In the genomic region with DNA sequence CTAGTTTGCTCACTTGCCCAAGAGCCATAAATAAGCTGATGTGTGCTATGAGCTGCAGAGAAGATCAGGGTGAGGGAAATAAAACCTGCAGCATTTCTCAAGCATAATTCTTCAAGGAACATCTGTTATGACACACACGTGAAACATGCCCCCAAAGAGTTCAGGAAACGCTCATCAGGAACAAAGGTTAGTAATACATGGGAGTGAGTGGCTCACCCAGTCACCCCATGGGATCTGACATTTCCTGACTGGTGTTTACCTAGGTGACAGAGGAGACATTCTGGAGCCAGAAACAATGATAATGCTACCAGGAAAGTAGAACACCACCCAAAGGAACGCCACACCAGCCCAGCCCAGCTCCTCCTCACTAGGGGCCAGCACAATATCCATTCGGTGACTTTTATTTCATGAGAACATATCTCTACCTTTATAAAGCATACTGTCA, we compare ENCODE assay signal across 1 cellular context.
TF ChIP-seq lines count a peak whose summit lies in the region.

No MANE protein-coding gene starts in this region.

TF ChIP-seq in HepG2, 621 proteins besides CTCF, POLR2A, EP300 and RAD21 (continued from another document and continues in another):
- no peak for TF ChIP-seq PHF21A (CRISPR knock-in tag; IDR thresholded peaks at IDR 0.05)
- TF ChIP-seq ZNF644 (CRISPR knock-in tag; IDR thresholded peaks at IDR 0.05; ENCODE audit: low read depth): peak; percentile 94
- TF ChIP-seq KAT8 (CRISPR knock-in tag; IDR thresholded peaks at IDR 0.05): peak; percentile 62; the same call in 1 of the 2 replicates
- no peak for TF ChIP-seq ZBTB42 (CRISPR knock-in tag; IDR thresholded peaks at IDR 0.05)
- no peak for TF ChIP-seq ZNF143 (CRISPR knock-in tag; IDR thresholded peaks at IDR 0.05)
- no peak for TF ChIP-seq ZFP36 (IDR thresholded peaks at IDR 0.05; ENCODE audit: borderline replicate concordance, low read depth, low read length, partially characterized antibody)
- no peak for TF ChIP-seq ZBTB7A (CRISPR knock-in tag; IDR thresholded peaks at IDR 0.05)
- no peak for TF ChIP-seq SAFB2 (CRISPR knock-in tag; IDR thresholded peaks at IDR 0.05; ENCODE audit: borderline replicate concordance, low read depth)
- TF ChIP-seq EZH2 (conservative IDR thresholded peaks at IDR 0.05; ENCODE audit: low read depth, low read length): no peak
- no peak for TF ChIP-seq JUND (CRISPR knock-in tag; IDR thresholded peaks at IDR 0.05)
- TF ChIP-seq ZNF883 (CRISPR knock-in tag; IDR thresholded peaks at IDR 0.05; ENCODE audit: not compliant biosample characterization): no peak
- TF ChIP-seq, protein P1, sequence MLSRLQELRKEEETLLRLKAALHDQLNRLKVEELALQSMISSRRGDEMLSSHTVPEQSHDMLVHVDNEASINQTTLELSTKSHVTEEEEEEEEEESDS (CRISPR knock-in tag; IDR thresholded peaks at IDR 0.05; ENCODE audit: borderline replicate concordance): 0 out of 2 replicates have a peak, but pooled peaks have one; percentile 35
- no peak for TF ChIP-seq ZNF674 (CRISPR knock-in tag; IDR thresholded peaks at IDR 0.05; ENCODE audit: low read depth)
- peak; percentile 29; the same call in 1 of the 2 replicates for TF ChIP-seq GABPB1 (CRISPR knock-in tag; IDR thresholded peaks at IDR 0.05)
- TF ChIP-seq AGO2 (optimal IDR thresholded peaks at IDR 0.05; ENCODE audit: low read depth, low read length): no peak
- peak; percentile 44 for TF ChIP-seq CEBPG (CRISPR knock-in tag; IDR thresholded peaks at IDR 0.05)
- no peak for TF ChIP-seq ZBTB8A (CRISPR knock-in tag; IDR thresholded peaks at IDR 0.05; ENCODE audit: borderline replicate concordance, low read depth)
- TF ChIP-seq, protein P2, sequence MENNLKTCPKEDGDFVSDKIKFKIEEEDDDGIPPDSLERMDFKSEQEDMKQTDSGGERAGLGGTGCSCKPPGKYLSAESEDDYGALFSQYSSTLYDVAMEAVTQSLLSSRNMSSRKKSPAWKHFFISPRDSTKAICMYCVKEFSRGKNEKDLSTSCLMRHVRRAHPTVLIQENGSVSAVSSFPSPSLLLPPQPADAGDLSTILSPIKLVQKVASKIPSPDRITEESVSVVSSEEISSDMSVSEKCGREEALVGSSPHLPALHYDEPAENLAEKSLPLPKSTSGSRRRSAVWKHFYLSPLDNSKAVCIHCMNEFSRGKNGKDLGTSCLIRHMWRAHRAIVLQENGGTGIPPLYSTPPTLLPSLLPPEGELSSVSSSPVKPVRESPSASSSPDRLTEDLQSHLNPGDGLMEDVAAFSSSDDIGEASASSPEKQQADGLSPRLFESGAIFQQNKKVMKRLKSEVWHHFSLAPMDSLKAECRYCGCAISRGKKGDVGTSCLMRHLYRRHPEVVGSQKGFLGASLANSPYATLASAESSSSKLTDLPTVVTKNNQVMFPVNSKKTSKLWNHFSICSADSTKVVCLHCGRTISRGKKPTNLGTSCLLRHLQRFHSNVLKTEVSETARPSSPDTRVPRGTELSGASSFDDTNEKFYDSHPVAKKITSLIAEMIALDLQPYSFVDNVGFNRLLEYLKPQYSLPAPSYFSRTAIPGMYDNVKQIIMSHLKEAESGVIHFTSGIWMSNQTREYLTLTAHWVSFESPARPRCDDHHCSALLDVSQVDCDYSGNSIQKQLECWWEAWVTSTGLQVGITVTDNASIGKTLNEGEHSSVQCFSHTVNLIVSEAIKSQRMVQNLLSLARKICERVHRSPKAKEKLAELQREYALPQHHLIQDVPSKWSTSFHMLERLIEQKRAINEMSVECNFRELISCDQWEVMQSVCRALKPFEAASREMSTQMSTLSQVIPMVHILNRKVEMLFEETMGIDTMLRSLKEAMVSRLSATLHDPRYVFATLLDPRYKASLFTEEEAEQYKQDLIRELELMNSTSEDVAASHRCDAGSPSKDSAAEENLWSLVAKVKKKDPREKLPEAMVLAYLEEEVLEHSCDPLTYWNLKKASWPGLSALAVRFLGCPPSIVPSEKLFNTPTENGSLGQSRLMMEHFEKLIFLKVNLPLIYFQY (CRISPR knock-in tag; IDR thresholded peaks at IDR 0.05; ENCODE audit: borderline replicate concordance): no peak
- TF ChIP-seq ETV5 (CRISPR knock-in tag; IDR thresholded peaks at IDR 0.05; ENCODE audit: borderline replicate concordance): peak; percentile 93
- no peak for TF ChIP-seq ZNF703 (CRISPR knock-in tag; IDR thresholded peaks at IDR 0.05; ENCODE audit: borderline replicate concordance)
- peak; percentile 87; the same call in 1 of the 2 replicates for TF ChIP-seq ZBTB26 (CRISPR knock-in tag; IDR thresholded peaks at IDR 0.05; ENCODE audit: borderline replicate concordance)
- 0 out of 2 replicates have a peak, but pooled peaks have one; percentile 32 for TF ChIP-seq RERE (CRISPR knock-in tag; IDR thresholded peaks at IDR 0.05; ENCODE audit: low read depth)
- TF ChIP-seq, protein P3, sequence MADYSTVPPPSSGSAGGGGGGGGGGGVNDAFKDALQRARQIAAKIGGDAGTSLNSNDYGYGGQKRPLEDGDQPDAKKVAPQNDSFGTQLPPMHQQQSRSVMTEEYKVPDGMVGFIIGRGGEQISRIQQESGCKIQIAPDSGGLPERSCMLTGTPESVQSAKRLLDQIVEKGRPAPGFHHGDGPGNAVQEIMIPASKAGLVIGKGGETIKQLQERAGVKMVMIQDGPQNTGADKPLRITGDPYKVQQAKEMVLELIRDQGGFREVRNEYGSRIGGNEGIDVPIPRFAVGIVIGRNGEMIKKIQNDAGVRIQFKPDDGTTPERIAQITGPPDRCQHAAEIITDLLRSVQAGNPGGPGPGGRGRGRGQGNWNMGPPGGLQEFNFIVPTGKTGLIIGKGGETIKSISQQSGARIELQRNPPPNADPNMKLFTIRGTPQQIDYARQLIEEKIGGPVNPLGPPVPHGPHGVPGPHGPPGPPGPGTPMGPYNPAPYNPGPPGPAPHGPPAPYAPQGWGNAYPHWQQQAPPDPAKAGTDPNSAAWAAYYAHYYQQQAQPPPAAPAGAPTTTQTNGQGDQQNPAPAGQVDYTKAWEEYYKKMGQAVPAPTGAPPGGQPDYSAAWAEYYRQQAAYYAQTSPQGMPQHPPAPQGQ (CRISPR knock-in tag; IDR thresholded peaks at IDR 0.05; ENCODE audit: borderline replicate concordance): no peak
- peak; percentile 88 for TF ChIP-seq HOMEZ (CRISPR knock-in tag; IDR thresholded peaks at IDR 0.05; ENCODE audit: low read depth)
- TF ChIP-seq BCL6 (CRISPR knock-in tag; IDR thresholded peaks at IDR 0.05): peak; percentile 79
- peak; percentile 77 for TF ChIP-seq TARDBP (CRISPR knock-in tag; IDR thresholded peaks at IDR 0.05)
- TF ChIP-seq TMF1 (CRISPR knock-in tag; IDR thresholded peaks at IDR 0.05; ENCODE audit: low read depth): no peak
- 0 out of 4 replicates have a peak, but pooled peaks of 1 of the 2 experiments have one; percentile 41 for TF ChIP-seq NR2F1 (CRISPR knock-in tag; IDR thresholded peaks at IDR 0.05)
- TF ChIP-seq ZNF17 (CRISPR knock-in tag; IDR thresholded peaks at IDR 0.05): no peak
- TF ChIP-seq SP5 (CRISPR knock-in tag; IDR thresholded peaks at IDR 0.05; ENCODE audit: borderline replicate concordance, low read depth): peak; percentile 29; the same call in 1 of the 2 replicates
- TF ChIP-seq, protein P4, sequence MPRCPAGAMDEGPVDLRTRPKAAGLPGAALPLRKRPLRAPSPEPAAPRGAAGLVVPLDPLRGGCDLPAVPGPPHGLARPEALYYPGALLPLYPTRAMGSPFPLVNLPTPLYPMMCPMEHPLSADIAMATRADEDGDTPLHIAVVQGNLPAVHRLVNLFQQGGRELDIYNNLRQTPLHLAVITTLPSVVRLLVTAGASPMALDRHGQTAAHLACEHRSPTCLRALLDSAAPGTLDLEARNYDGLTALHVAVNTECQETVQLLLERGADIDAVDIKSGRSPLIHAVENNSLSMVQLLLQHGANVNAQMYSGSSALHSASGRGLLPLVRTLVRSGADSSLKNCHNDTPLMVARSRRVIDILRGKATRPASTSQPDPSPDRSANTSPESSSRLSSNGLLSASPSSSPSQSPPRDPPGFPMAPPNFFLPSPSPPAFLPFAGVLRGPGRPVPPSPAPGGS (CRISPR knock-in tag; IDR thresholded peaks at IDR 0.05): no peak
- TF ChIP-seq ADNP (CRISPR knock-in tag; IDR thresholded peaks at IDR 0.05): no peak
- TF ChIP-seq CBX1 (IDR thresholded peaks at IDR 0.05; ENCODE audit: low read depth): no peak
- TF ChIP-seq IRF9 (CRISPR knock-in tag; IDR thresholded peaks at IDR 0.05; ENCODE audit: borderline replicate concordance): peak; percentile 42; the same call in 1 of the 2 replicates
- no peak for TF ChIP-seq MTA1 (CRISPR knock-in tag; IDR thresholded peaks at IDR 0.05; ENCODE audit: borderline replicate concordance)
